In the genomic region with DNA sequence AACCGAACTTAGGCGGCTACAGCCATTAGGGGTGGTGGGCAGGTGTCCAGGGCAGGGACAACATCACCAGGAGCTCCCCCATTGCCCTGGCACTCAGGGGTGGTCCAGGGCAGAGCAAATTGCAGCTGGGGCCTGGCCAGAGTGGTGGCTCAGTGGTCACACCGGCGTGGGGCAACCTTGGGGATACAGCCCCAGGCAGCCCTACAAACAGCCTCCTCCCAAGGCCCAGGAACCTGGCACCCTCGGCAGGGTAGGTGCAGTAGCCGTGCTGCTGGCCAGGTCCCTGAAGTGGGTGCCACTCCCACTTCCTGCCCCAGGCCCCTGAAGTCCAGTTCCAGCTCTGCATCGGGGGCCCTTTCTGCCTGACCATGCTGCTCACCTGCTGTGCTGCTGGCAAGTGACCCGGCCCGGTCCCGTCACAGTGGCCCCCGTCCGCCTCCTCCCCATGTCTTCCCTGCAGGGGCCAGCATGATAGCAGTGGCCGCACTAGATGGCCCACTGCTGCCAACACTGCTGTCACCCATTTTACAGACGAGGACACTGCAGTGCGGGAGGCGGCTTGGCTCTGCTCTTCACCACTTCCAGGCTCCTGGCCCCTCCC, we compare ENCODE assay signal across 6 cellular contexts.
"Had no signal": no experiment of that assay in that cellular context is flagged by ENCODE, and none has a peak within 500 bp of the region (broad histone marks: within the 10 kb centered on the region; RNA-seq: fewer than 3 reads in every experiment).

No MANE protein-coding gene starts in this region.

- H3K9me3 Mint-ChIP-seq: IgD-negative memory B cell had no signal

- H3K36me3 Mint-ChIP-seq: IgD-negative memory B cell had no signal

- H3K4me3 Mint-ChIP-seq: GM23338, H9 had no signal

- H3K27ac ChIP-seq: HL-60 had no signal

- H2AFZ ChIP-seq: GM23338 had no signal

- H3K4me2 ChIP-seq: GM23338 had no signal

- H3K27ac Mint-ChIP-seq: GM23338, H9, IgD-negative memory B cell had no signal

- DNase-seq: H9, HCEC 1CT had no signal

- ATAC-seq: GM23338, HepG2 had no signal

- H3K4me3 ChIP-seq: GM23338 had no signal
